20 cellular contexts compared by ENCODE assay signal in the genomic region with DNA sequence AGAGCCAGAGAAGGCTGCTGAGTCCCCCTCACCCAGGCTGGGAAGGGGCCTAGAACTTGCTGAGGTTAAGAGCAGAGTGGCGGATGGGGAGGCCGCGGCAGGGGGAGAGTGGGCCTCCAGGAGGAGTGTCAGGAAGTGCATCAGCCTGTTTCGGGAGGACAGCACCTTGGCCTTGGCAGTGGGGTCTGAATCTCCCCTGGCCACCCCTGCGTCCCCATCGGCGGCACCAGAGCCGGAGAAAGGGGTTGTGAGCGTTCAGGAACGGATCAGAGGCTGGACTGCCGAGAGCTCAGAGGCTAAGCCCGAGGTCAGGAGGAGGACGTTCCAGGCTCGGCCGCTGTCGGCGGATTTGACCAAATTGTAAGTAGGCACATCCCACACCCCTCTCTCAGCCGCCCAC.
"Had no signal": no experiment of that assay in that cellular context is flagged by ENCODE, and none has a peak within 500 bp of the region (broad histone marks: within the 10 kb centered on the region; RNA-seq: fewer than 3 reads in every experiment).

No MANE protein-coding gene starts in this region.

- ATAC-seq: activated CD4-positive, CD25-positive, alpha-beta regulatory T cell treated with anti-CD3 and anti-CD28 coated beads, Interleukin-2, amount 50 U/mL, for 24 hours; activated CD8-positive, alpha-beta T cell treated with anti-CD3 and anti-CD28 coated beads for 36 hours; activated naive CD4-positive, alpha-beta T cell treated with anti-CD3 and anti-CD28 coated beads, Interleukin-2, amount 50 U/mL, for 72 hours; activated naive CD8-positive, alpha-beta T cell treated with anti-CD3 and anti-CD28 coated beads, Interleukin-2, amount 50 U/mL, for 24 hours had no signal

- H3K9me3 Mint-ChIP-seq: activated CD8-positive, alpha-beta T cell treated with anti-CD3 and anti-CD28 coated beads for 36 hours; activated naive CD4-positive, alpha-beta T cell treated with anti-CD3 and anti-CD28 coated beads, Interleukin-2, amount 50 U/mL, for 72 hours; activated naive CD8-positive, alpha-beta T cell treated with anti-CD3 and anti-CD28 coated beads, Interleukin-2, amount 50 U/mL, for 24 hours; T-helper 1 cell treated with Interleukin-12 subunit alpha and Interleukin-12 subunit beta and Interleukin-4 antibody, amounts not matched to agents 30 μg/mL and 1 μg/mL, for 36 hours had no signal

- H3K4me3 Mint-ChIP-seq: activated CD8-positive, alpha-beta T cell treated with anti-CD3 and anti-CD28 coated beads for 36 hours; activated naive CD8-positive, alpha-beta T cell treated with anti-CD3 and anti-CD28 coated beads, Interleukin-2, amount 50 U/mL, for 24 hours; brain; T-helper 1 cell treated with Interleukin-12 subunit alpha and Interleukin-12 subunit beta and Interleukin-4 antibody, amounts not matched to agents 30 μg/mL and 1 μg/mL, for 36 hours had no signal

- H3K27ac Mint-ChIP-seq: activated CD8-positive, alpha-beta T cell treated with anti-CD3 and anti-CD28 coated beads for 36 hours; activated naive CD4-positive, alpha-beta T cell treated with anti-CD3 and anti-CD28 coated beads, Interleukin-2, amount 50 U/mL, for 72 hours; activated naive CD8-positive, alpha-beta T cell treated with anti-CD3 and anti-CD28 coated beads, Interleukin-2, amount 50 U/mL, for 24 hours; brain; T-helper 1 cell treated with Interleukin-12 subunit alpha and Interleukin-12 subunit beta and Interleukin-4 antibody, amounts not matched to agents 30 μg/mL and 1 μg/mL, for 36 hours had no signal

- DNase-seq: activated CD4-positive, alpha-beta T cell treated with anti-CD3 and anti-CD28 coated beads for 4 hours; activated CD8-positive, alpha-beta memory T cell treated with anti-CD3 and anti-CD28 coated beads, Interleukin-2, amount 50 U/mL, for 48 hours; activated naive CD4-positive, alpha-beta T cell; activated T-cell treated with anti-CD3 and anti-CD28 coated beads, Interleukin-2, amount 50 U/mL, for 1 hour; cerebellar nuclear complex; KG1; NCI-H1092; NCI-H1417 treated with DMSO at 0.1 percent for 48 hours; NCI-H1694; NCI-H2029 treated with DMSO at 0.1 percent for 48 hours; NCI-H345; NCI-H510A; NCI-H526 treated with DMSO at 0.1 percent for 48 hours; SHP77 treated with DMSO at 0.1 percent for 48 hours had no signal

- H3K27me3 Mint-ChIP-seq: activated CD8-positive, alpha-beta T cell treated with anti-CD3 and anti-CD28 coated beads for 36 hours; activated naive CD8-positive, alpha-beta T cell treated with anti-CD3 and anti-CD28 coated beads, Interleukin-2, amount 50 U/mL, for 24 hours; brain had no signal

- H3K36me3 Mint-ChIP-seq: activated naive CD4-positive, alpha-beta T cell treated with anti-CD3 and anti-CD28 coated beads, Interleukin-2, amount 50 U/mL, for 72 hours had no signal
